8 cellular contexts compared by ENCODE assay signal in the genomic region with DNA sequence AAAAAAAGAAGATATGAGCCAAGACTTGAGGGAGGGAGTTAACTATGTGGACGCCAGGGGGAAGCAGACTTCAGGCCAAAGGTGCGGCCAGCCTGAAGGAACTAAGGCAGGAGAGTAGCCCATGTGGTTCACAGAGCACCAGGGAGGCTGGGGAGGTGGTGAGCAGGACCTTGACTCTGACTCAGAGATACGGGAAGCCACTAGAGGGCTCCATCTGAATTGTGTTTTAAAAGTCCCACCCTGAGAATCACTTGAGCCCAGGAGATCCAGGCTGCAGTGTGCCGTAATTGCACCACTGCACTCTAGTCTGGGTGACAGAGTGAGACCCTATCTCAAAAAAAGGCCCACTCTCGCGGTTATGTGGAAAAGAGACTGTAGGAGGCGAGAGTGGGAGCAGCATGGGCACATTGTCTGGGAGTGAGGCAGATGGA. TPM values are rescaled to one million over a fixed set of nuclear protein-coding genes. Genes with fewer than 3 reads are reported as not detected.
DNase-seq lines count a peak whose midpoint lies in the region; ATAC-seq and TF ChIP-seq lines count a peak whose summit lies in the region.

No MANE protein-coding gene starts in this region.

- H3K27me3 Mint-ChIP-seq in activated CD8-positive, alpha-beta T cell treated with anti-CD3 and anti-CD28 coated beads for 36 hours, result no peaks in the 10 kb centered on the region
- H3K27me3 Mint-ChIP-seq in CD8-positive, alpha-beta memory T cell, result no peaks in the 10 kb centered on the region

- peak overlapping the region; percentile 32 for H3K9ac ChIP-seq in iPS-15b (ENCODE audit: low read depth, low read length)

- H3K36me3 Mint-ChIP-seq in activated CD8-positive, alpha-beta T cell treated with anti-CD3 and anti-CD28 coated beads for 36 hours (ENCODE audit: low read depth), result peaks cover 19% of the 10 kb centered on the region
- H3K36me3 Mint-ChIP-seq in CD8-positive, alpha-beta memory T cell, result peaks cover 0 to 45% (median 13%) of the 10 kb centered on the region in 3 donors

- no peak overlapping the region for H3K4me3 Mint-ChIP-seq in activated CD8-positive, alpha-beta T cell treated with anti-CD3 and anti-CD28 coated beads for 36 hours
- no peak overlapping the region for H3K4me3 Mint-ChIP-seq in CD8-positive, alpha-beta memory T cell

- H3K27me3 ChIP-seq in iPS-15b (ENCODE audit: control insufficient read depth, insufficient read depth, low read length), result no peaks in the 10 kb centered on the region
- no peaks in the 10 kb centered on the region for H3K27me3 ChIP-seq in CD8-positive, alpha-beta memory T cell (ENCODE audit: insufficient read depth, low read length, poor library complexity, severe bottlenecking)

- peak; percentile 52 for ATAC-seq in activated CD8-positive, alpha-beta T cell treated with anti-CD3 and anti-CD28 coated beads for 36 hours
- no peak for ATAC-seq in HG03025 (IDR thresholded peaks at IDR 0.05; ENCODE audit: low FRiP score, unreplicated experiment)
- no peak for ATAC-seq in HG03565 (IDR thresholded peaks at IDR 0.05; ENCODE audit: unreplicated experiment)

- H3K36me3 ChIP-seq in iPS-15b (ENCODE audit: control insufficient read depth, insufficient read depth, low read length), result peaks cover 4% of the 10 kb centered on the region
- peaks cover 7% of the 10 kb centered on the region for H3K36me3 ChIP-seq in CD8-positive, alpha-beta memory T cell (ENCODE audit: insufficient read depth, low read length)

- peaks cover 2% of the 10 kb centered on the region for H3K4me1 ChIP-seq in iPS-15b (ENCODE audit: control insufficient read depth, insufficient read depth, low read length)
- H3K4me1 ChIP-seq in CD8-positive, alpha-beta memory T cell (ENCODE audit: insufficient read depth, low read length), result peaks cover 4% of the 10 kb centered on the region

- H3K27ac Mint-ChIP-seq in activated CD8-positive, alpha-beta T cell treated with anti-CD3 and anti-CD28 coated beads for 36 hours, result no peak overlapping the region
- no peak overlapping the region for H3K27ac Mint-ChIP-seq in CD8-positive, alpha-beta memory T cell

- intact Hi-C loops in activated CD8-positive, alpha-beta T cell treated with anti-CD3 and anti-CD28 coated beads for 36 hours (cut with micrococcal nuclease), result loop anchor here (5.0 kb wide), 1 partner anchor 154 kb away; no protein-coding TSS in a partner anchor

- DNase-seq in GM03348 (ENCODE audit: low spot score), result peak; percentile 64
- peak; percentile 44 for DNase-seq in activated CD8-positive, alpha-beta T cell treated with anti-CD3 and anti-CD28 coated beads for 36 hours
- no peak for DNase-seq in CD8-positive, alpha-beta memory T cell

- TF ChIP-seq CTCF in 22Rv1 (IDR thresholded peaks at IDR 0.05), result peak; percentile 63
- peak; percentile 72 for TF ChIP-seq CTCF in LNCAP (IDR thresholded peaks at IDR 0.05)
- TF ChIP-seq CTCF in activated CD8-positive, alpha-beta T cell treated with anti-CD3 and anti-CD28 coated beads for 36 hours (IDR thresholded peaks at IDR 0.05), result peak; percentile 46

- H3K4me1 Mint-ChIP-seq in activated CD8-positive, alpha-beta T cell treated with anti-CD3 and anti-CD28 coated beads for 36 hours (ENCODE audit: low read depth), result peaks cover 19% of the 10 kb centered on the region
- H3K4me1 Mint-ChIP-seq in CD8-positive, alpha-beta memory T cell, result peaks cover 16 to 22% (median 18%) of the 10 kb centered on the region in 3 donors

- CTCF ChIA-PET in activated CD8-positive, alpha-beta T cell treated with anti-CD3 and anti-CD28 coated beads for 36 hours (lab: Charles Lee), result interaction anchor here (0.6 kb wide), 1 partner anchor 442 kb away, joined by 3 read pairs; no protein-coding TSS in a partner anchor
- CTCF ChIA-PET in CD8-positive, alpha-beta memory T cell (lab: Charles Lee), result no interaction called here

- POLR2A ChIA-PET in activated CD8-positive, alpha-beta T cell treated with anti-CD3 and anti-CD28 coated beads for 36 hours (lab: Charles Lee), result interaction anchor here (0.6 kb wide), 1 partner anchor 15 kb away, joined by 3 read pairs; no protein-coding TSS in a partner anchor
- POLR2A ChIA-PET in CD8-positive, alpha-beta memory T cell (lab: Charles Lee), result no interaction called here

- no peaks in the 10 kb centered on the region for H3K9me3 Mint-ChIP-seq in activated CD8-positive, alpha-beta T cell treated with anti-CD3 and anti-CD28 coated beads for 36 hours
- no peaks in the 10 kb centered on the region for H3K9me3 Mint-ChIP-seq in CD8-positive, alpha-beta memory T cell

- no peak overlapping the region for H3K4me3 ChIP-seq in iPS-15b (ENCODE audit: low read depth, low read length)
- no peak overlapping the region for H3K4me3 ChIP-seq in CD8-positive, alpha-beta memory T cell (ENCODE audit: low read length)

- H3K27ac ChIP-seq in 22Rv1, result no peak overlapping the region
- H3K27ac ChIP-seq in CD8-positive, alpha-beta memory T cell (ENCODE audit: low read depth, low read length), result no peak overlapping the region

- no peaks in the 10 kb centered on the region for H3K9me3 ChIP-seq in iPS-15b (ENCODE audit: control insufficient read depth, insufficient read depth, low read length)
- no peaks in the 10 kb centered on the region for H3K9me3 ChIP-seq in CD8-positive, alpha-beta memory T cell (ENCODE audit: low read length)

RNA-seq across cellular contexts. Expression of a gene that starts 12.3 kb away (rescaled TPM):
- 10 to 100 TPM; 39.5 to 42.9 TPM for total RNA-seq in activated CD8-positive, alpha-beta T cell treated with anti-CD3 and anti-CD28 coated beads for 36 hours
- 10 to 100 TPM; 21.9 to 24.3 TPM for total RNA-seq in CD8-positive, alpha-beta memory T cell
- 6.5 TPM for polyA plus RNA-seq in CD8-positive, alpha-beta memory T cell

RNA-seq across cellular contexts. Expression of a gene that starts 55.7 kb away (rescaled TPM):
- total RNA-seq in activated CD8-positive, alpha-beta T cell treated with anti-CD3 and anti-CD28 coated beads for 36 hours, result 100 to 1,000 TPM; 105 to 110 TPM
- 100 to 1,000 TPM; 132 to 141 TPM for total RNA-seq in CD8-positive, alpha-beta memory T cell
- 25.9 TPM for polyA plus RNA-seq in CD8-positive, alpha-beta memory T cell

Comparison
In these comparisons a context has a peak if more than half of its experiments do, and no peak if none do; other contexts are left out.
1. DNase-seq: peak in GM03348 (single experiment) and activated CD8-positive, alpha-beta T cell treated with anti-CD3 and anti-CD28 coated beads for 36 hours (single experiment); none in CD8-positive, alpha-beta memory T cell (0 of 5).
2. Peak in every context shown above with its lines, with median percentiles within 50 percentile points of each other: CTCF ChIP-seq.